29 cellular contexts compared by ENCODE assay signal in genomic region chr11:117517097-117517496, GRCh38.
"Had no signal": no experiment of that assay in that cellular context is flagged by ENCODE, and none has a peak within 500 bp of the region (broad histone marks: within the 10 kb centered on the region; RNA-seq: fewer than 3 reads in every experiment).

No MANE protein-coding gene starts in this region.

- DNase-seq: activated CD4-positive, alpha-beta T cell treated with anti-CD3 and anti-CD28 coated beads for 48 hours; activated CD4-positive, alpha-beta T cell treated with anti-CD3 and anti-CD28 coated beads, Interleukin-2, amount 50 U/mL, for 1 hour; activated CD4-positive, alpha-beta T cell treated with anti-CD3 and anti-CD28 coated beads, Interleukin-2, amount 50 U/mL, for 48 hours; activated CD8-positive, alpha-beta memory T cell treated with anti-CD3 and anti-CD28 coated beads, Interleukin-2, amount 10 ng/mL, durations not matched to agents 7 days and 5 days; activated CD8-positive, alpha-beta memory T cell treated with anti-CD3 and anti-CD28 coated beads, Interleukin-2, amount 50 U/mL, for 4 hours; activated CD8-positive, alpha-beta T cell treated with anti-CD3 and anti-CD28 coated beads for 36 hours; activated effector memory CD4-positive, alpha-beta T cell treated with anti-CD3 and anti-CD28 coated beads, Interleukin-2, amount 50 U/mL, for 16 hours; activated naive CD4-positive, alpha-beta T cell treated with anti-CD3 and anti-CD28 coated beads for 36 hours; activated naive CD8-positive, alpha-beta T cell treated with anti-CD3 and anti-CD28 coated beads for 36 hours; activated naive CD8-positive, alpha-beta T cell treated with anti-CD3 and anti-CD28 coated beads, Interleukin-2, amount 50 U/mL, for 24 hours; activated T-cell treated with anti-CD3 and anti-CD28 coated beads, Interleukin-2, amount 50 U/mL, for 1 hour; activated T-cell treated with anti-CD3 and anti-CD28 coated beads, Interleukin-2, amount 50 U/mL, for 48 hours; adrenal gland; amygdala; aorta; body of pancreas; cerebellar nuclear complex; effector memory CD4-positive, alpha-beta T cell; erythroblast; foreskin keratinocyte; gastrocnemius medialis; glutamatergic neuron; heart left ventricle; T-helper 2 cell had no signal

- H3K27ac ChIP-seq: adrenal gland, body of pancreas, coronary artery, esophagus muscularis mucosa, foreskin keratinocyte, gastrocnemius medialis, heart left ventricle had no signal

- H3K9me3 ChIP-seq: adrenal gland, body of pancreas, esophagus muscularis mucosa, gastrocnemius medialis, heart left ventricle had no signal

- H3K27me3 ChIP-seq: adrenal gland, body of pancreas, dorsolateral prefrontal cortex, gastrocnemius medialis, heart left ventricle had no signal

- H3K4me1 ChIP-seq: adrenal gland, foreskin keratinocyte, gastrocnemius medialis had no signal

- ATAC-seq: activated CD4-positive, CD25-positive, alpha-beta regulatory T cell treated with anti-CD3 and anti-CD28 coated beads, Interleukin-2, amount 50 U/mL, for 24 hours; activated CD8-positive, alpha-beta memory T cell treated with anti-CD3 and anti-CD28 coated beads, Interleukin-2, amount 10 ng/mL, durations not matched to agents 7 days and 5 days; activated CD8-positive, alpha-beta T cell treated with anti-CD3 and anti-CD28 coated beads for 36 hours; activated naive CD8-positive, alpha-beta T cell treated with anti-CD3 and anti-CD28 coated beads, Interleukin-2, amount 50 U/mL, for 24 hours; body of pancreas; foreskin keratinocyte; gastrocnemius medialis; heart left ventricle; WTC11 had no signal

- H3K4me3 ChIP-seq: adrenal gland, body of pancreas, coronary artery, dorsolateral prefrontal cortex, esophagus muscularis mucosa, gastrocnemius medialis, heart left ventricle had no signal

- H3K36me3 ChIP-seq: adrenal gland, gastrocnemius medialis had no signal
